8 cellular contexts compared by ENCODE assay signal in genomic region chr2:32666704-32667103, GRCh38.
"Had no signal": no experiment of that assay in that cellular context is flagged by ENCODE, and none has a peak within 500 bp of the region (broad histone marks: within the 10 kb centered on the region; RNA-seq: fewer than 3 reads in every experiment).

No MANE protein-coding gene starts in this region.

- H3K4me3 ChIP-seq: GM23248, HAP-1 had no signal

- H3K4me1 ChIP-seq: HAP-1 had no signal

- H3K27ac ChIP-seq: GM23248, HL-60 had no signal

- ATAC-seq: HCT116 had no signal

- H3K9me3 ChIP-seq: HAP-1 had no signal

- H2AFZ ChIP-seq: GM23248 had no signal

- DNase-seq: GM23248, GOT3, H7, HFFc6, KG1 had no signal

- H3K36me3 ChIP-seq: HAP-1 had no signal

- H3K9ac ChIP-seq: GM23248 had no signal
